In the genomic region with DNA sequence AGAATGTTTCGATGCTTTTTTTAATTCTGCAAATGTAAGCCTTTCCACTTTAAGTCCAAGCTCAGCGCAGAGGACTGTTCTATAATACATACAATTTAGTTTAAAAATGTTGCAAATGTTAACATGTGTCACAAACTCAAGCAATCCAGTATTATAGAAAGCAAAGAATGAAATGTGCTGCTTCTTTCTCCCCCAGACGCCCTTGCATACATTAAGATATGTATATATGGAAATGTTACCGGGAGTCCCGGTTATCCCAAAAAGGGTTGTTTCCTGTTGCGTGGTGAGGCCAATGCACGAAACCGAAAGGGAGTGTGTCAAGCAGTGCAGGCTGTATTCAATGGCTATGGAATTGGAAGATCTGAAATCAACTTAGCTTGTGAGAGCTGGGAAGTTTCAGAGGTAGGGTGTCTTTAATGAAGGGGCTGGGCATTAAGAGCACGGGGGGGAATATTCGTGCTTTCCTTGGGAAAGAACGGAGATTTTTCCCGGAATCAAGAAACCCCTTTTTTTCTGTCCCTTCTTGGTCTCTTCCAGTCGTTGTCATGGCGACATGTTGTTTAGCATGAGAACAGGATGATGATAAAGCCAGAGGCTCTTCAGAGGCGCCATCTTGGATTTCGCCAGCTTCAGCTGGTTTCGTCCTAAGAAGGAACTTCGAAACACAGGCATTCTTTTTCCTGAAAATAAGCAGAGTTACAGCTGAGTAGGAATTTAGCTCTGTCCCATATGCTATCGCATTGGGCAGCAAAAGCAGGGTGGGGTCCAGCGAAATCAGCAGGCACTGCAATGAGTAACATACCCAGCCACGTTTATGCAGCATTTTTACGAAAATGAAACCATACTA, we compare ENCODE assay signal across 1 cellular context.
TF ChIP-seq lines count a peak whose summit lies in the region.

No MANE protein-coding gene starts in this region.

TF ChIP-seq in K562, 482 proteins besides CTCF, POLR2A, EP300 and RAD21 (continued from another document and continues in another):
- TF ChIP-seq ZBTB7A (IDR thresholded peaks at IDR 0.05; ENCODE audit: borderline replicate concordance, control insufficient read depth, low read depth, low read length) (no peak), LARP7 (IDR thresholded peaks at IDR 0.05) (no peak), ZNF316 (IDR thresholded peaks at IDR 0.05) (no peak), XRCC3 (IDR thresholded peaks at IDR 0.05) (no peak), ZNF77 (CRISPR knock-in tag; IDR thresholded peaks at IDR 0.05) (no peak), SRSF9 (IDR thresholded peaks at IDR 0.05; ENCODE audit: borderline replicate concordance, low read depth, low read length) (no peak), ZNF174 (CRISPR knock-in tag; IDR thresholded peaks at IDR 0.05) (0 out of 2 replicates have a peak, but pooled peaks have one; percentile 29), KDM4B (IDR thresholded peaks at IDR 0.05; ENCODE audit: borderline replicate concordance in 2 of 2, low read depth in 1 of 2) (no peak), CEBPG (CRISPR knock-in tag; IDR thresholded peaks at IDR 0.05) (no peak; the same call in 1 of the 2 replicates), CEBPG (tag; conservative IDR thresholded peaks at IDR 0.05 in 1 of 2, IDR thresholded peaks at IDR 0.05 in 1 of 2) (no peak; a peak in 1 of 4 replicates), ZNF253 (CRISPR knock-in tag; conservative IDR thresholded peaks at IDR 0.05) (no peak), ZNF780A (CRISPR knock-in tag; IDR thresholded peaks at IDR 0.05) (no peak), CBFA2T2 (conservative IDR thresholded peaks at IDR 0.05) (no peak), ZC3H4 (CRISPR knock-in tag; IDR thresholded peaks at IDR 0.05; ENCODE audit: borderline replicate concordance) (no peak), ELF4 (CRISPR knock-in tag; IDR thresholded peaks at IDR 0.05) (peak; percentile 83), BRD4 (IDR thresholded peaks at IDR 0.05) (no peak; the same call in 1 of the 2 replicates), EGR1 (conservative IDR thresholded peaks at IDR 0.05) (no peak), KHSRP (IDR thresholded peaks at IDR 0.05) (no peak), ZNF133 (CRISPR knock-in tag; IDR thresholded peaks at IDR 0.05) (no peak), ZNF830 (CRISPR knock-in tag; IDR thresholded peaks at IDR 0.05) (no peak), ZNF696 (CRISPR knock-in tag; conservative IDR thresholded peaks at IDR 0.05) (no peak), HNRNPUL1 (IDR thresholded peaks at IDR 0.05; ENCODE audit: low read length) (no peak), ILK (tag; IDR thresholded peaks at IDR 0.05; ENCODE audit: borderline replicate concordance, low read depth) (no peak; the same call in 1 of the 2 replicates), SPI1 (IDR thresholded peaks at IDR 0.05; ENCODE audit: borderline replicate concordance, low read depth, low read length) (no peak), HDAC3 (IDR thresholded peaks at IDR 0.05; ENCODE audit: borderline replicate concordance, partially characterized antibody) (peak; percentile 86)
- TF ChIP-seq, protein P1, sequence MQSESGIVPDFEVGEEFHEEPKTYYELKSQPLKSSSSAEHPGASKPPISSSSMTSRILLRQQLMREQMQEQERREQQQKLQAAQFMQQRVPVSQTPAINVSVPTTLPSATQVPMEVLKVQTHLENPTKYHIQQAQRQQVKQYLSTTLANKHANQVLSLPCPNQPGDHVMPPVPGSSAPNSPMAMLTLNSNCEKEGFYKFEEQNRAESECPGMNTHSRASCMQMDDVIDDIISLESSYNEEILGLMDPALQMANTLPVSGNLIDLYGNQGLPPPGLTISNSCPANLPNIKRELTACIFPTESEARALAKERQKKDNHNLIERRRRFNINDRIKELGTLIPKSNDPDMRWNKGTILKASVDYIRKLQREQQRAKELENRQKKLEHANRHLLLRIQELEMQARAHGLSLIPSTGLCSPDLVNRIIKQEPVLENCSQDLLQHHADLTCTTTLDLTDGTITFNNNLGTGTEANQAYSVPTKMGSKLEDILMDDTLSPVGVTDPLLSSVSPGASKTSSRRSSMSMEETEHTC (IDR thresholded peaks at IDR 0.05), result 0 out of 2 replicates have a peak, but pooled peaks have one; percentile 8
- TF ChIP-seq, protein P2, sequence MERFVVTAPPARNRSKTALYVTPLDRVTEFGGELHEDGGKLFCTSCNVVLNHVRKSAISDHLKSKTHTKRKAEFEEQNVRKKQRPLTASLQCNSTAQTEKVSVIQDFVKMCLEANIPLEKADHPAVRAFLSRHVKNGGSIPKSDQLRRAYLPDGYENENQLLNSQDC (CRISPR knock-in tag; IDR thresholded peaks at IDR 0.05), result no peak
- TF ChIP-seq, protein P3, sequence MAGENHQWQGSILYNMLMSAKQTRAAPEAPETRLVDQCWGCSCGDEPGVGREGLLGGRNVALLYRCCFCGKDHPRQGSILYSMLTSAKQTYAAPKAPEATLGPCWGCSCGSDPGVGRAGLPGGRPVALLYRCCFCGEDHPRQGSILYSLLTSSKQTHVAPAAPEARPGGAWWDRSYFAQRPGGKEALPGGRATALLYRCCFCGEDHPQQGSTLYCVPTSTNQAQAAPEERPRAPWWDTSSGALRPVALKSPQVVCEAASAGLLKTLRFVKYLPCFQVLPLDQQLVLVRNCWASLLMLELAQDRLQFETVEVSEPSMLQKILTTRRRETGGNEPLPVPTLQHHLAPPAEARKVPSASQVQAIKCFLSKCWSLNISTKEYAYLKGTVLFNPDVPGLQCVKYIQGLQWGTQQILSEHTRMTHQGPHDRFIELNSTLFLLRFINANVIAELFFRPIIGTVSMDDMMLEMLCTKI (IDR thresholded peaks at IDR 0.05; ENCODE audit: partially characterized antibody), result no peak
- TF ChIP-seq, protein P4, sequence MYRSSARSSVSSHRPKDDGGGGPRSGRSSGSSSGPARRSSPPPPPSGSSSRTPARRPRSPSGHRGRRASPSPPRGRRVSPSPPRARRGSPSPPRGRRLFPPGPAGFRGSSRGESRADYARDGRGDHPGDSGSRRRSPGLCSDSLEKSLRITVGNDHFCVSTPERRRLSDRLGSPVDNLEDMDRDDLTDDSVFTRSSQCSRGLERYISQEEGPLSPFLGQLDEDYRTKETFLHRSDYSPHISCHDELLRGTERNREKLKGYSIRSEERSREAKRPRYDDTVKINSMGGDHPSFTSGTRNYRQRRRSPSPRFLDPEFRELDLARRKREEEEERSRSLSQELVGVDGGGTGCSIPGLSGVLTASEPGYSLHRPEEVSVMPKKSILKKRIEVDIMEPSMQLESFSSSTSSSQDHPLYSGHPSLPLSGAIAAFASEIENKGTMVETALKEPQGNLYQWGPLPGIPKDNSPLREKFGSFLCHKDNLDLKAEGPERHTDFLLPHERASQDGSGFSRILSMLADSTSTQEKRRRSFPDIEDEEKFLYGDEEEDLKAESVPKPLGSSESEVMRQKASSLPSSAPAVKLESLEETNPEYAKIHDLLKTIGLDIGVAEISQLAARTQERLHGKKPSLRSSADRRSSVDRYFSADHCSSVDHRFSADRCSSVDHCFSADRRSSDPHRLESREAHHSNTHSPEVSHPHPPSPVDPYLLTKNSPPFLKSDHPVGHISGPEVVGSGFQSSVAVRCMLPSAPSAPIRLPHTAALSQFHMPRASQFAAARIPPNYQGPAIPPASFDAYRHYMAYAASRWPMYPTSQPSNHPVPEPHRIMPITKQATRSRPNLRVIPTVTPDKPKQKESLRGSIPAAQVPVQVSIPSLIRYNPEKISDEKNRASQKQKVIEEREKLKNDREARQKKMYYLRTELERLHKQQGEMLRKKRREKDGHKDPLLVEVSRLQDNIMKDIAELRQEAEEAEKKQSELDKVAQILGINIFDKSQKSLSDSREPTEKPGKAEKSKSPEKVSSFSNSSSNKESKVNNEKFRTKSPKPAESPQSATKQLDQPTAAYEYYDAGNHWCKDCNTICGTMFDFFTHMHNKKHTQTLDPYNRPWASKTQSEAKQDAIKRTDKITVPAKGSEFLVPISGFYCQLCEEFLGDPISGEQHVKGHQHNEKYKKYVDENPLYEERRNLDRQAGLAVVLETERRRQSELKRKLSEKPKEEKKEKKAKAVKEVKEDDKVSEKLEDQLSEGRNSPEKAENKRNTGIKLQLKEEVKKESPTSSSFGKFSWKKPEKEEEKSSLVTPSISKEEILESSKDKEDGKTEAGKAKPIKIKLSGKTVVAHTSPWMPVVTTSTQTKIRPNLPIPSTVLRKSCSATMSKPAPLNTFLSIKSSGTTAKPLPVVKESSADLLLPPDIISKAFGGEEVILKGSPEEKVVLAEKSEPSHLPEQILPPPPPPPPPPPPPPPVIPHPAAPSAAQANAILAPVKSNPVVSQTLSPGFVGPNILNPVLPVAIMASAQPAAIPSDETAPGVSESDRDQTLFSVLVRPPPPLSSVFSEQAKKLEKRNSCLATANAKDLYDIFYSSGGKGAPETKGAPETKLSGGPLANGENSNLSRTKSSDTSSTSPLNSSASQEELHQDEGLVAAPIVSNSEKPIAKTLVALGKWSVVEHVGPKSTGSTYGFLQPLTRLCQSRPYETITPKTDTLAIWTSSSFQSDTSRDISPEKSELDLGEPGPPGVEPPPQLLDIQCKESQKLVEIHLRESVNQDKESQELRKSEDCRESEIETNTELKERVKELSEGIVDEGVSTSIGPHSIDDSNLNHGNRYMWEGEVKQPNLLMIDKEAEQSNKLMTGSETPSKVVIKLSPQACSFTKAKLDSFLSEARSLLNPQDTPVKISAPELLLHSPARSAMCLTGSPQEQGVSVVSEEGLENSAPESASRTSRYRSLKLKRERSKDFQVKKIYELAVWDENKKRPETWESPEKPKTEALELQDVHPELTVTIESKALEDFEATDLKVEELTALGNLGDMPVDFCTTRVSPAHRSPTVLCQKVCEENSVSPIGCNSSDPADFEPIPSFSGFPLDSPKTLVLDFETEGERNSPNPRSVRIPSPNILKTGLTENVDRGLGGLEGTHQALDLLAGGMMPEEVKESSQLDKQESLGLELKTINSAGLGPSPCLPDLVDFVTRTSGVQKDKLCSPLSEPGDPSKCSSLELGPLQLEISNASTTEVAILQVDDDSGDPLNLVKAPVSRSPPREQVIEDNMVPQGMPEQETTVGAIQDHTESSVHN (IDR thresholded peaks at IDR 0.05; ENCODE audit: borderline replicate concordance in 1 of 2, low read depth in 1 of 2), result peak in 1 of 2 experiments; percentile 54; a peak in 2 of 4 replicates
- TF ChIP-seq, protein P5, sequence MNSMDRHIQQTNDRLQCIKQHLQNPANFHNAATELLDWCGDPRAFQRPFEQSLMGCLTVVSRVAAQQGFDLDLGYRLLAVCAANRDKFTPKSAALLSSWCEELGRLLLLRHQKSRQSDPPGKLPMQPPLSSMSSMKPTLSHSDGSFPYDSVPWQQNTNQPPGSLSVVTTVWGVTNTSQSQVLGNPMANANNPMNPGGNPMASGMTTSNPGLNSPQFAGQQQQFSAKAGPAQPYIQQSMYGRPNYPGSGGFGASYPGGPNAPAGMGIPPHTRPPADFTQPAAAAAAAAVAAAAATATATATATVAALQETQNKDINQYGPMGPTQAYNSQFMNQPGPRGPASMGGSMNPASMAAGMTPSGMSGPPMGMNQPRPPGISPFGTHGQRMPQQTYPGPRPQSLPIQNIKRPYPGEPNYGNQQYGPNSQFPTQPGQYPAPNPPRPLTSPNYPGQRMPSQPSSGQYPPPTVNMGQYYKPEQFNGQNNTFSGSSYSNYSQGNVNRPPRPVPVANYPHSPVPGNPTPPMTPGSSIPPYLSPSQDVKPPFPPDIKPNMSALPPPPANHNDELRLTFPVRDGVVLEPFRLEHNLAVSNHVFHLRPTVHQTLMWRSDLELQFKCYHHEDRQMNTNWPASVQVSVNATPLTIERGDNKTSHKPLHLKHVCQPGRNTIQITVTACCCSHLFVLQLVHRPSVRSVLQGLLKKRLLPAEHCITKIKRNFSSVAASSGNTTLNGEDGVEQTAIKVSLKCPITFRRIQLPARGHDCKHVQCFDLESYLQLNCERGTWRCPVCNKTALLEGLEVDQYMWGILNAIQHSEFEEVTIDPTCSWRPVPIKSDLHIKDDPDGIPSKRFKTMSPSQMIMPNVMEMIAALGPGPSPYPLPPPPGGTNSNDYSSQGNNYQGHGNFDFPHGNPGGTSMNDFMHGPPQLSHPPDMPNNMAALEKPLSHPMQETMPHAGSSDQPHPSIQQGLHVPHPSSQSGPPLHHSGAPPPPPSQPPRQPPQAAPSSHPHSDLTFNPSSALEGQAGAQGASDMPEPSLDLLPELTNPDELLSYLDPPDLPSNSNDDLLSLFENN (IDR thresholded peaks at IDR 0.05; ENCODE audit: low read depth in 2 of 2, low read length in 2 of 2), result 0 out of 4 replicates have a peak, but pooled peaks of 1 of the 2 experiments have one; percentile 48
- TF ChIP-seq, protein P6, sequence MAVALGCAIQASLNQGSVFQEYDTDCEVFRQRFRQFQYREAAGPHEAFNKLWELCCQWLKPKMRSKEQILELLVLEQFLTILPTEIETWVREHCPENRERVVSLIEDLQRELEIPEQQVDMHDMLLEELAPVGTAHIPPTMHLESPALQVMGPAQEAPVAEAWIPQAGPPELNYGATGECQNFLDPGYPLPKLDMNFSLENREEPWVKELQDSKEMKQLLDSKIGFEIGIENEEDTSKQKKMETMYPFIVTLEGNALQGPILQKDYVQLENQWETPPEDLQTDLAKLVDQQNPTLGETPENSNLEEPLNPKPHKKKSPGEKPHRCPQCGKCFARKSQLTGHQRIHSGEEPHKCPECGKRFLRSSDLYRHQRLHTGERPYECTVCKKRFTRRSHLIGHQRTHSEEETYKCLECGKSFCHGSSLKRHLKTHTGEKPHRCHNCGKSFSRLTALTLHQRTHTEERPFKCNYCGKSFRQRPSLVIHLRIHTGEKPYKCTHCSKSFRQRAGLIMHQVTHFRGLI (CRISPR knock-in tag; IDR thresholded peaks at IDR 0.05), result no peak
- TF ChIP-seq, protein P7, sequence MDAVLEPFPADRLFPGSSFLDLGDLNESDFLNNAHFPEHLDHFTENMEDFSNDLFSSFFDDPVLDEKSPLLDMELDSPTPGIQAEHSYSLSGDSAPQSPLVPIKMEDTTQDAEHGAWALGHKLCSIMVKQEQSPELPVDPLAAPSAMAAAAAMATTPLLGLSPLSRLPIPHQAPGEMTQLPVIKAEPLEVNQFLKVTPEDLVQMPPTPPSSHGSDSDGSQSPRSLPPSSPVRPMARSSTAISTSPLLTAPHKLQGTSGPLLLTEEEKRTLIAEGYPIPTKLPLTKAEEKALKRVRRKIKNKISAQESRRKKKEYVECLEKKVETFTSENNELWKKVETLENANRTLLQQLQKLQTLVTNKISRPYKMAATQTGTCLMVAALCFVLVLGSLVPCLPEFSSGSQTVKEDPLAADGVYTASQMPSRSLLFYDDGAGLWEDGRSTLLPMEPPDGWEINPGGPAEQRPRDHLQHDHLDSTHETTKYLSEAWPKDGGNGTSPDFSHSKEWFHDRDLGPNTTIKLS (IDR thresholded peaks at IDR 0.05; ENCODE audit: borderline replicate concordance, low read depth), result peak; percentile 58
- TF ChIP-seq, protein P8, sequence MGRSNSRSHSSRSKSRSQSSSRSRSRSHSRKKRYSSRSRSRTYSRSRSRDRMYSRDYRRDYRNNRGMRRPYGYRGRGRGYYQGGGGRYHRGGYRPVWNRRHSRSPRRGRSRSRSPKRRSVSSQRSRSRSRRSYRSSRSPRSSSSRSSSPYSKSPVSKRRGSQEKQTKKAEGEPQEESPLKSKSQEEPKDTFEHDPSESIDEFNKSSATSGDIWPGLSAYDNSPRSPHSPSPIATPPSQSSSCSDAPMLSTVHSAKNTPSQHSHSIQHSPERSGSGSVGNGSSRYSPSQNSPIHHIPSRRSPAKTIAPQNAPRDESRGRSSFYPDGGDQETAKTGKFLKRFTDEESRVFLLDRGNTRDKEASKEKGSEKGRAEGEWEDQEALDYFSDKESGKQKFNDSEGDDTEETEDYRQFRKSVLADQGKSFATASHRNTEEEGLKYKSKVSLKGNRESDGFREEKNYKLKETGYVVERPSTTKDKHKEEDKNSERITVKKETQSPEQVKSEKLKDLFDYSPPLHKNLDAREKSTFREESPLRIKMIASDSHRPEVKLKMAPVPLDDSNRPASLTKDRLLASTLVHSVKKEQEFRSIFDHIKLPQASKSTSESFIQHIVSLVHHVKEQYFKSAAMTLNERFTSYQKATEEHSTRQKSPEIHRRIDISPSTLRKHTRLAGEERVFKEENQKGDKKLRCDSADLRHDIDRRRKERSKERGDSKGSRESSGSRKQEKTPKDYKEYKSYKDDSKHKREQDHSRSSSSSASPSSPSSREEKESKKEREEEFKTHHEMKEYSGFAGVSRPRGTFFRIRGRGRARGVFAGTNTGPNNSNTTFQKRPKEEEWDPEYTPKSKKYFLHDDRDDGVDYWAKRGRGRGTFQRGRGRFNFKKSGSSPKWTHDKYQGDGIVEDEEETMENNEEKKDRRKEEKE (IDR thresholded peaks at IDR 0.05; ENCODE audit: borderline replicate concordance in 1 of 2, control insufficient read depth in 1 of 2, low read depth in 2 of 2, low read length in 1 of 2), result peak; percentile 68 to 97; a peak in 2 of 4 replicates
